8 cellular contexts compared by ENCODE assay signal in the genomic region with DNA sequence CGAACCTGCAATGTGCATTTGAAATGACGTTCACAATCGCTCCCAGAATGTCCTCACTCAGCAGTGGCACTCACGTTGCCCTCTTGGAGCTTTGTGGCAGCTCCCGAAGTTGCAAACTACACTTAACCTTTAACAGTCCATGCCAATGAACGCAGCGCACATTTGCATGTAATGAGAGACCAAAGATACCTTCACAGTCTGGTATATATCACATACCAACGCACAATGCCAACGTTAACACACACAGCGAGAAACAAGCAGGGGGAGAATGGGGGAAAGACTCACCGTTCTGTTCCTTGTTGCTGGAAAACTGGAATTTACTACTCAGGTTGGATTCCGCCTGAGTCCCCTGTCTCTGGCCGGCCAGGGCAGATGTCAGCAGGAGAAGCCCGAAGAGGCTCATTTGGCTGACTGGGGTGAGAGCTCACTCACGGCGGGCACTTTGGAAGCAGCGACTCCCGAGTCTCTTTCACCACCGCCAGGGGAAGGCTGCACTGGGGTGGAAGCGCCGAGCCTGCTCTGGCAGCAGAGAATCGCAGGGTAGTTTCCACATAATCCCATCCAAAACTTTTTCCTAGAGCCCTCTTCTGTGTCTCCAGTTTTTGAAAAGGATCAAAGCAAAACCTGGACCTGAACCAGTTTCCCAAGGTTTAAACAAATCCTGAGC. TPM values are rescaled to one million over a fixed set of nuclear protein-coding genes. Genes with fewer than 3 reads are reported as not detected.
DNase-seq lines count a peak whose midpoint lies in the region; ATAC-seq lines count a peak whose summit lies in the region.

No MANE protein-coding gene starts in this region.

- peak; percentile 19 for DNase-seq in stimulated activated CD4-positive, alpha-beta T cell treated with anti-CD3 and anti-CD28 coated beads, Interleukin-15, amount 100 ng/mL, for 24 hours
- DNase-seq in stimulated activated CD4-positive, alpha-beta T cell treated with anti-CD3 and anti-CD28 coated beads, Interleukin-4, amount 100 ng/mL, for 4 hours = no peak
- DNase-seq in NOMO-1 treated with DMSO at 0.1 percent for 48 hours (lab: John Stamatoyannopoulos, UW; ENCODE audit: unreplicated experiment) (peak; percentile 47), cerebellum (ENCODE audit: low spot score) (peak; percentile 7), inferior parietal cortex (ENCODE audit: extremely low spot score) (peak; percentile 49), sciatic nerve (ENCODE audit: low spot score) (peak; percentile 74)

- ATAC-seq in sciatic nerve = peak; percentile 77
- no peak for ATAC-seq in GM19035 (IDR thresholded peaks at IDR 0.05; ENCODE audit: unreplicated experiment)
- ATAC-seq in GM21381 (IDR thresholded peaks at IDR 0.05; ENCODE audit: unreplicated experiment) = no peak

- intact Hi-C loops in sciatic nerve (cut with DNase I) = no loop called here

RNA-seq across cellular contexts. Expression of a gene that starts 1.0 kb away (rescaled TPM):
- total RNA-seq in cerebellum = 23.0 TPM
- total RNA-seq in sciatic nerve = 12.0 TPM

Comparison
In these comparisons a context has a peak if more than half of its experiments do, and no peak if none do; other contexts are left out.
1. DNase-seq: peak in stimulated activated CD4-positive, alpha-beta T cell treated with anti-CD3 and anti-CD28 coated beads, Interleukin-15, amount 100 ng/mL, for 24 hours (single experiment), NOMO-1 treated with DMSO at 0.1 percent for 48 hours (single experiment), cerebellum (single experiment), inferior parietal cortex (single experiment) and sciatic nerve (single experiment); none in stimulated activated CD4-positive, alpha-beta T cell treated with anti-CD3 and anti-CD28 coated beads, Interleukin-4, amount 100 ng/mL, for 4 hours (0 of 2).